ENCODE assay signal across 21 cellular contexts in the genomic region with DNA sequence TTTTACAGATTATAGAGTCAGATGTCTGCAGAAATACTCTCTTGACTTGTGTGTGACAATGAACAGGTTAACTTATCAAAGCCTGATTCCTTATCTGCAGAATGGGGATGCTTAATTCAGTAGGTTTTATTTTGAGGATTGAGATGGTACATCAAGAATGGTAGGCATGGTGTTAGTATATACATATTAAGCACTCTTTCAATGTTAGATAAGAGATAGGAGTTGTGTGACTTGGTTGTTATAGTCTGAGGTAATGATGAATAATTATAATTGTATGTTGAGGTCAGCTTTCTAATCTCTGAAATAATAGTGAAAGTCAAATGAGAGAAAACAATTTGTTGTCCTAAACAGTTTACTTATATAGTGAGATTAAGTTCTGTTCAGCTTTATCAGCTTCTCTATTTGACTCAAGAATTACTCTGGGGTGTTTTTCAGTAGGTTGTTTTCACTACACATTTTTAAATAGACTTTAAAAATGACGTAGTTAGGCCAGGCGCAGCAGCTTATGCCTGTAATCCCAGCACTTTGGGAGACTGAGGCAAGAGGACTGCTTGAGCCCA. TPM values are rescaled to one million over a fixed set of nuclear protein-coding genes. Genes with fewer than 3 reads are reported as not detected.
A peak's percentile ranks its signal among the peaks of the same experiment; 100 is the strongest.
DNase-seq lines count a peak whose midpoint lies in the region; ATAC-seq, FAIRE-seq and TF ChIP-seq lines count a peak whose summit lies in the region.
"Had no signal": no experiment of that assay in that cellular context is flagged by ENCODE, and none has a peak within 500 bp of the region (broad histone marks: within the 10 kb centered on the region; RNA-seq: fewer than 3 reads in every experiment).

No MANE protein-coding gene starts in this region.

- in situ Hi-C loops in mammary epithelial cell (cut with MboI; ENCODE audit: low sequenced_read_pairs in 2 of 2): no loop called here
- in situ Hi-C loops in Panc1 (cut with HindIII; ENCODE audit: low pct_unique_long_range_greater_than_20kb, low sequenced_read_pairs): no loop called here

- dilution Hi-C loops in mammary epithelial cell (cut with HindIII; ENCODE audit: low sequenced_read_pairs): no loop called here

- H3K4me3 Mint-ChIP-seq in MCF 10A (ENCODE audit: unreplicated experiment): no peak overlapping the region
- no peak overlapping the region for H3K4me3 Mint-ChIP-seq in chondrocyte (ENCODE audit: unreplicated experiment)
- H3K4me3 Mint-ChIP-seq: CD4-positive, alpha-beta T cell; IgD-negative memory B cell had no signal

- H3K4me1 Mint-ChIP-seq in MCF 10A (ENCODE audit: insufficient read depth, unreplicated experiment) (peaks cover 16% of the 10 kb centered on the region), chondrocyte (ENCODE audit: low read depth) (peaks cover 12% of the 10 kb centered on the region)

- TF ChIP-seq CTCF in MCF 10A (IDR thresholded peaks at IDR 0.05; ENCODE audit: unreplicated experiment): no peak
- no peak for TF ChIP-seq CTCF in mammary epithelial cell (conservative IDR thresholded peaks at IDR 0.05 in 1 of 2, IDR thresholded peaks at IDR 0.05 in 1 of 2; ENCODE audit: extremely low read depth in 1 of 2, insufficient read depth in 1 of 2, low read depth in 1 of 2, low read length in 2 of 2)
- no peak for TF ChIP-seq CTCF in Panc1 (IDR thresholded peaks at IDR 0.05)
- TF ChIP-seq CTCF in chondrocyte (IDR thresholded peaks at IDR 0.05): no peak

- H3K9ac ChIP-seq in mammary epithelial cell (ENCODE audit: insufficient read depth, low read length): no peak overlapping the region

- intact Hi-C loops in MCF 10A (cut with micrococcal nuclease): no loop called here
- intact Hi-C loops in mammary epithelial cell (cut with micrococcal nuclease): no loop called here
- intact Hi-C loops in Panc1 (cut with micrococcal nuclease; ENCODE audit: unreplicated experiment): no loop called here

- H4K20me1 ChIP-seq in mammary epithelial cell (ENCODE audit: insufficient read depth, low read length): no peaks in the 10 kb centered on the region

- FAIRE-seq in islet of Langerhans (lab: Jason Lieb, UNC): peak; percentile 60
- FAIRE-seq: A204.1, H1 had no signal

- DNase-seq in MCF 10A (ENCODE audit: unreplicated experiment): no peak
- DNase-seq in mammary epithelial cell: no peak
- DNase-seq in Panc1 (ENCODE audit: low read depth, low spot score): no peak
- DNase-seq in chondrocyte (ENCODE audit: low spot score): no peak
- no peak for DNase-seq in SK-N-DZ (ENCODE audit: low spot score)
- no peak for DNase-seq in stimulated activated CD4-positive, alpha-beta T cell treated with anti-CD3 and anti-CD28 coated beads, Interleukin-4, amount 100 ng/mL, for 1 hour
- DNase-seq: BE2C; Caco-2; CD4-positive, alpha-beta T cell; GDM1; Karpas-422; MG63; NCI-H1048; NCI-H1436; NCI-H1930; NCI-H526 had no signal

- no peak overlapping the region for H3K4me3 ChIP-seq in mammary epithelial cell (replicated peaks in 1 of 3; ENCODE audit: insufficient read depth in 1 of 3, low read depth in 2 of 3, low read length in 3 of 3)
- H3K4me3 ChIP-seq in Panc1 (ENCODE audit: low read depth in 2 of 2, low read length in 2 of 2): no peak overlapping the region
- H3K4me3 ChIP-seq: MG63 had no signal

- no peak overlapping the region for H3K27ac ChIP-seq in mammary epithelial cell (ENCODE audit: insufficient read depth, low read depth, low read length)
- peak overlapping the region; percentile 91 for H3K27ac ChIP-seq in Panc1 (ENCODE audit: low read length)
- H3K27ac ChIP-seq: HL-60 had no signal

- H3K36me3 ChIP-seq in mammary epithelial cell (ENCODE audit: insufficient read depth, low read length) (peaks cover 2% of the 10 kb centered on the region), Panc1 (ENCODE audit: control insufficient read depth, insufficient read depth, low read length) (no peaks in the 10 kb centered on the region; the same call in 1 of the 2 replicates)
- H3K36me3 ChIP-seq: BE2C, MG63 had no signal

- peaks cover 16% of the 10 kb centered on the region for H3K4me1 ChIP-seq in mammary epithelial cell (ENCODE audit: insufficient read depth, low read length)
- peaks cover 80% of the 10 kb centered on the region for H3K4me1 ChIP-seq in Panc1 (ENCODE audit: control insufficient read depth, insufficient read depth, low read length)

- H3K27me3 Mint-ChIP-seq in MCF 10A (ENCODE audit: insufficient read depth, unreplicated experiment): no peaks in the 10 kb centered on the region
- no peaks in the 10 kb centered on the region for H3K27me3 Mint-ChIP-seq in chondrocyte (ENCODE audit: low read depth)
- H3K27me3 Mint-ChIP-seq: CD4-positive, alpha-beta T cell; IgD-negative memory B cell had no signal

- POLR2A ChIA-PET in MCF 10A (lab: Yijun Ruan, JAX): interaction anchor here (1.2 to 1.7 kb wide), 3 partner anchors 11 to 12 kb away, joined by 4 to 6 read pairs (median 4); a partner anchor contains a TSS
- POLR2A ChIA-PET in Panc1 (lab: Charles Lee): no interaction called here

- peaks cover 91% of the 10 kb centered on the region for H3K79me2 ChIP-seq in mammary epithelial cell (ENCODE audit: insufficient read depth, low read length)

- H3K36me3 Mint-ChIP-seq in MCF 10A (ENCODE audit: insufficient read depth, unreplicated experiment) (peaks cover 11% of the 10 kb centered on the region), chondrocyte (ENCODE audit: low read depth) (no peaks in the 10 kb centered on the region)
- H3K36me3 Mint-ChIP-seq: IgD-negative memory B cell had no signal

- no peak overlapping the region for H3K4me2 ChIP-seq in mammary epithelial cell (ENCODE audit: insufficient read depth, low read depth, low read length)

- CTCF ChIA-PET in MCF 10A (lab: Yijun Ruan, JAX) (no interaction called here), mammary epithelial cell (lab: Charles Lee; ENCODE audit: low non-redundant PET) (no interaction called here), Panc1 (lab: Charles Lee) (interaction anchor here (0.6 to 0.8 kb wide), 2 partner anchors 32 to 87 kb away, joined by 3 to 6 read pairs; no protein-coding TSS in a partner anchor)

- H3K9me3 ChIP-seq in mammary epithelial cell (replicated peaks; ENCODE audit: insufficient read depth, low read length) (no peaks in the 10 kb centered on the region), Panc1 (ENCODE audit: control insufficient read depth, insufficient read depth, low read depth, low read length) (no peaks in the 10 kb centered on the region)
- H3K9me3 ChIP-seq: BE2C, Caco-2, MG63 had no signal

- WGBS in mammary epithelial cell (ENCODE audit: low coverage, missing lambda C conversion rate): 55% methylated on average over 2 of the region's 2 CpGs

- H3K9me3 Mint-ChIP-seq in MCF 10A (ENCODE audit: unreplicated experiment) (no peaks in the 10 kb centered on the region), chondrocyte (ENCODE audit: low read depth) (no peaks in the 10 kb centered on the region)
- H3K9me3 Mint-ChIP-seq: CD4-positive, alpha-beta T cell; IgD-negative memory B cell had no signal

- H3K27ac Mint-ChIP-seq in MCF 10A (ENCODE audit: low read depth, unreplicated experiment) (peak overlapping the region; percentile 61), chondrocyte (ENCODE audit: unreplicated experiment) (no peak overlapping the region)
- H3K27ac Mint-ChIP-seq: CD4-positive, alpha-beta T cell; IgD-negative memory B cell had no signal

- ATAC-seq in Panc1: no peak

- no TSS peak for BruUV-seq in MCF 10A (replicated peaks; lab: Mats Ljungman, UMichigan)
- no TSS peak for BruUV-seq in mammary epithelial cell (replicated peaks; lab: Mats Ljungman, UMichigan)
- BruUV-seq in Panc1 (replicated peaks; lab: Mats Ljungman, UMichigan): no TSS peak

- no peak overlapping the region for H2AFZ ChIP-seq in mammary epithelial cell (ENCODE audit: low read depth, low read length)

- no peaks in the 10 kb centered on the region for H3K27me3 ChIP-seq in mammary epithelial cell (ENCODE audit: insufficient read depth, low read length)
- H3K27me3 ChIP-seq in Panc1 (ENCODE audit: control insufficient read depth, insufficient read depth, low read length): no peaks in the 10 kb centered on the region
- H3K27me3 ChIP-seq: BE2C, MG63 had no signal

RNA-seq across cellular contexts. Expression of a gene that starts 11.9 kb away (rescaled TPM):
- 19.1 and 21.4 TPM in 2 replicates for total RNA-seq in MCF 10A (2022)
- total RNA-seq in mammary epithelial cell: 10 to 100 TPM; 26.0 to 31.6 TPM
- 13.8 TPM for polyA plus RNA-seq in mammary epithelial cell
- polyA minus RNA-seq in mammary epithelial cell: 15.2 TPM
- total RNA-seq in Panc1 (2021; ENCODE audit: unreplicated experiment): 52.6 TPM
- 23.0 TPM for polyA plus RNA-seq in Panc1 (2012; ENCODE audit: insufficient read length)
- 12.5 to 14.5 TPM (median 14.3 TPM) in 3 replicates for total RNA-seq in chondrocyte
- polyA plus RNA-seq in SK-N-DZ (2014; cell fraction: cytosol; rRNA removed): 10.9 and 11.9 TPM in 2 replicates
- polyA plus RNA-seq in SK-N-DZ (2014; cell fraction: nucleus; rRNA removed): 6.6 and 7.5 TPM in 2 replicates
